ENCODE assay signal across 13 cellular contexts in genomic region chr5:178196986-178197385, GRCh38. TPM values are rescaled to one million over a fixed set of nuclear protein-coding genes. Genes with fewer than 3 reads are reported as not detected.
A peak's percentile ranks its signal among the peaks of the same experiment; 100 is the strongest.
DNase-seq lines count a peak whose midpoint lies in the region; ATAC-seq and TF ChIP-seq lines count a peak whose summit lies in the region.
"Had no signal": no experiment of that assay in that cellular context is flagged by ENCODE, and none has a peak within 500 bp of the region (broad histone marks: within the 10 kb centered on the region; RNA-seq: fewer than 3 reads in every experiment).

No MANE protein-coding gene starts in this region.

- intact Hi-C loops in cardiac septum (cut with DNase I) (no loop called here), Right ventricle myocardium superior (cut with DNase I) (no loop called here), adrenal gland (cut with DNase I) (no loop called here)

- H3K27ac ChIP-seq in adrenal gland = no peak overlapping the region

- H3K36me3 ChIP-seq in adrenal gland (replicated peaks in 1 of 2) = no peaks in the 10 kb centered on the region

- WGBS in adrenal gland, 4 donors = 37 to 67% (median 48%) methylated on average over 7 to 8 of the region's 8 CpGs

- H3K4me1 ChIP-seq in adrenal gland (replicated peaks in 1 of 2) = peaks cover 0 to 5% of the 10 kb centered on the region in 2 donors

- DNase-seq in cardiac septum (ENCODE audit: low spot score) = peak; percentile 38
- DNase-seq in Right ventricle myocardium superior = no peak
- DNase-seq in adrenal gland = peak in 4 of 7 donors; percentile 40 to 68 (median 56)
- peak; percentile 59 for DNase-seq in islet precursor cell
- DNase-seq in GF-D8 (lab: John Stamatoyannopoulos, UW) = no peak
- no peak for DNase-seq in NCI-H526 treated with DMSO at 0.1 percent for 48 hours (lab: John Stamatoyannopoulos, UW)
- DNase-seq: amygdala; NCI-H1436 treated with DMSO at 0.1 percent for 48 hours; RPMI8226; stimulated activated CD8-positive, alpha-beta memory T cell treated with anti-CD3 and anti-CD28 coated beads, Interleukin-4, amount 100 ng/mL, for 48 hours had no signal

- H3K9me3 ChIP-seq in adrenal gland (replicated peaks in 1 of 3) = no peaks in the 10 kb centered on the region

- no peak for TF ChIP-seq POLR2A in adrenal gland (IDR thresholded peaks at IDR 0.05)

- TF ChIP-seq CTCF in adrenal gland (IDR thresholded peaks at IDR 0.05) = peak in 5 of 6 experiments; percentile 33 to 57 (median 43)

- H3K27me3 ChIP-seq in adrenal gland = no peaks in the 10 kb centered on the region

- ATAC-seq in Right ventricle myocardium superior (ENCODE audit: poor library complexity) = no peak
- no peak for ATAC-seq in HG02642 (IDR thresholded peaks at IDR 0.05; ENCODE audit: poor library complexity, unreplicated experiment)
- no peak for ATAC-seq in GM18519 (IDR thresholded peaks at IDR 0.05; ENCODE audit: low FRiP score, unreplicated experiment)
- ATAC-seq: esophagus mucosa had no signal

- no peak overlapping the region for H3K4me3 ChIP-seq in adrenal gland

RNA-seq across cellular contexts. Expression of gene HNRNPAB, which starts 7.3 kb away (rescaled TPM):
- total RNA-seq in cardiac septum = 105 TPM
- total RNA-seq in Right ventricle myocardium superior = 83.4 TPM
- total RNA-seq in adrenal gland = 100 to 1,000 TPM in 7 of 8 donors, 10 to 100 TPM in 1; 96.3 to 265 (median 117) TPM
- polyA plus RNA-seq in adrenal gland = 100 to 1,000 TPM; 112 to 195 (median 146) TPM

RNA-seq across cellular contexts. Expression of gene GMCL2, which starts 9.8 kb away (rescaled TPM):
- total RNA-seq in cardiac septum (not detected), Right ventricle myocardium superior (not detected), adrenal gland (not detected)
- polyA plus RNA-seq in adrenal gland = not detected
- total RNA-seq: esophagus mucosa had no signal

RNA-seq across cellular contexts. Expression of gene PHYKPL, which starts 35.6 kb away (rescaled TPM):
- 55.3 TPM for total RNA-seq in cardiac septum
- total RNA-seq in Right ventricle myocardium superior = 34.4 TPM
- 10 to 100 TPM; 15.0 to 93.2 (median 62.4) TPM for total RNA-seq in adrenal gland
- 100 to 1,000 TPM in 1 of 3 donors, 10 to 100 TPM in 2; 21.2 to 125 (median 89.6) TPM for polyA plus RNA-seq in adrenal gland

RNA-seq across cellular contexts. Expression of gene NHP2, which starts 43.3 kb away (rescaled TPM):
- total RNA-seq in cardiac septum (77.2 TPM), Right ventricle myocardium superior (75.7 TPM), adrenal gland (100 to 1,000 TPM in 6 of 8 donors, 10 to 100 TPM in 2; 70.6 to 269 (median 133) TPM)
- polyA plus RNA-seq in adrenal gland = 100 to 1,000 TPM in 1 of 3 donors, 10 to 100 TPM in 2; 65.2 to 106 (median 68.6) TPM

Comparison
In these comparisons a context has a peak if more than half of its experiments do, and no peak if none do; other contexts are left out.
1. DNase-seq: peak in cardiac septum (single experiment), adrenal gland (4 of 7) and islet precursor cell (single experiment); none in Right ventricle myocardium superior (single experiment), GF-D8 (single experiment) and NCI-H526 treated with DMSO at 0.1 percent for 48 hours (single experiment).